In the genomic region with DNA sequence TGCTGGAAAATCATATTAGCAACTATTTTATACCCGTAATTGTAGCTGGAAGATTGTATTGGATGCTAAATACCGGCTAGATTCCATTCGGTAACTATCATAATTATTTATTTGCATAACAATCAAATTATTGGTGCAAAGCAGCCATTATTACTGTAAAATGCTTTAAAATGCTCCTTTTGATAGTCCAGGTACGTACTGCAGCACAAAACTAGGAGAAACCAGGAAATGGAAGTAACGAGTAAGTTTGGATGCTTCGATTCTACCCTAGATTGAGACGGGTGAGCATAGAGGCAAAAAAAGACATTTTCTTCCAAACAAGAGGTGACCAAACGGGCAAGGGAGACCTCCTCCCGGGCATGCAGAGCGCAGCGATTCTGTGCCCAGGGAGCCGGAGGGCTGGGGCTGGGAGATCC, we compare ENCODE assay signal across 8 cellular contexts. TPM values are rescaled to one million over a fixed set of nuclear protein-coding genes. Genes with fewer than 3 reads are reported as not detected.
DNase-seq lines count a peak whose midpoint lies in the region; ATAC-seq and TF ChIP-seq lines count a peak whose summit lies in the region.

No MANE protein-coding gene starts in this region.

- H3K9me2 ChIP-seq in HCT116 (ENCODE audit: insufficient read depth), result no peaks in the 10 kb centered on the region

- intact Hi-C loops in HCT116 (cut with micrococcal nuclease), result no loop called here
- intact Hi-C loops in heart left ventricle (cut with DNase I), result loop anchor here in 1 of 10 donors (5.0 to 10.0 kb wide), 2 partner anchors 65 to 178 kb away; a partner anchor contains a TSS
- intact Hi-C loops in gastrocnemius medialis (cut with DNase I; ENCODE audit: low total_unique reads), result loop anchor here (5.0 kb wide), 2 partner anchors 175 to 1250 kb away; a partner anchor contains a TSS

- TF ChIP-seq CTCF in HCT116 (IDR thresholded peaks at IDR 0.05 in 2 of 3, conservative IDR thresholded peaks at IDR 0.05 in 1 of 3; ENCODE audit: borderline replicate concordance in 1 of 3, insufficient read depth in 1 of 3, low read depth in 2 of 3, low read length in 2 of 3), result no peak
- TF ChIP-seq CTCF in VCaP (conservative IDR thresholded peaks at IDR 0.05), result no peak
- TF ChIP-seq CTCF in heart left ventricle (IDR thresholded peaks at IDR 0.05), result no peak
- no peak for TF ChIP-seq CTCF in gastrocnemius medialis (IDR thresholded peaks at IDR 0.05 in 4 of 5, conservative IDR thresholded peaks at IDR 0.05 in 1 of 5)

- peaks cover 21% of the 10 kb centered on the region for H3K4me1 ChIP-seq in CD4-positive, CD25-positive, alpha-beta regulatory T cell (ENCODE audit: control insufficient read depth, insufficient read depth, low read length, poor library complexity, severe bottlenecking)
- H3K4me1 ChIP-seq in HCT116 (ENCODE audit: control insufficient read depth in 1 of 2, insufficient read depth in 2 of 2, low read length in 2 of 2) (peaks cover 12 to 24% of the 10 kb centered on the region in 2 experiments), heart left ventricle (peaks cover 0 to 23% (median 16%) of the 10 kb centered on the region in 12 donors), gastrocnemius medialis (peaks cover 10 to 16% of the 10 kb centered on the region in 2 donors)

- POLR2A ChIA-PET in HCT116 (lab: Charles Lee), result interaction anchor here (0.7 to 1.3 kb wide), 7 partner anchors 9 to 1850 kb away, joined by 3 to 6 read pairs (median 3); no protein-coding TSS in a partner anchor

- H3K79me2 ChIP-seq in HCT116 (ENCODE audit: insufficient read depth, low read length), result peaks cover 44% of the 10 kb centered on the region

- no peaks in the 10 kb centered on the region for H3K36me3 ChIP-seq in CD4-positive, CD25-positive, alpha-beta regulatory T cell (ENCODE audit: control insufficient read depth, insufficient read depth, low read length)
- peaks cover 0 to 2% of the 10 kb centered on the region in 2 experiments; a peak in 1 of 4 replicates for H3K36me3 ChIP-seq in HCT116 (ENCODE audit: control insufficient read depth in 1 of 2, insufficient read depth in 2 of 2, low read length in 2 of 2)
- H3K36me3 ChIP-seq in heart left ventricle, result no peaks in the 10 kb centered on the region
- H3K36me3 ChIP-seq in gastrocnemius medialis, result no peaks in the 10 kb centered on the region

- H3K27me3 Mint-ChIP-seq in CD4-positive, CD25-positive, alpha-beta regulatory T cell, result peaks cover 12% of the 10 kb centered on the region

- no peaks in the 10 kb centered on the region for H3K27me3 ChIP-seq in CD4-positive, CD25-positive, alpha-beta regulatory T cell (ENCODE audit: control insufficient read depth, insufficient read depth, low read length)
- H3K27me3 ChIP-seq in HCT116 (ENCODE audit: insufficient read depth, low read length), result no peaks in the 10 kb centered on the region
- H3K27me3 ChIP-seq in heart left ventricle, result no peaks in the 10 kb centered on the region
- H3K27me3 ChIP-seq in gastrocnemius medialis, result no peaks in the 10 kb centered on the region

- BruUV-seq in HCT116 (replicated peaks; lab: Mats Ljungman, UMichigan), result TSS peak; percentile 84

- H3K4me3 Mint-ChIP-seq in CD4-positive, CD25-positive, alpha-beta regulatory T cell, result peak overlapping the region; percentile 96 to 99 (median 98)

- H4K20me1 ChIP-seq in HCT116 (ENCODE audit: insufficient read depth), result peaks cover 15% of the 10 kb centered on the region

- peak overlapping the region; percentile 80 to 98 (median 97) for H3K27ac Mint-ChIP-seq in CD4-positive, CD25-positive, alpha-beta regulatory T cell

- peak overlapping the region; percentile 93 for H3K4me3 ChIP-seq in CD4-positive, CD25-positive, alpha-beta regulatory T cell (ENCODE audit: low read depth, low read length)
- H3K4me3 ChIP-seq in HCT116 (replicated peaks in 1 of 2; ENCODE audit: low read depth in 1 of 2, low read length in 2 of 2), result peak overlapping the region; percentile 88 to 97
- peak overlapping the region; percentile 75 to 100 (median 92) for H3K4me3 ChIP-seq in heart left ventricle
- H3K4me3 ChIP-seq in gastrocnemius medialis, result peak overlapping the region; percentile 70 to 90 (median 80)

- peaks cover 0 to 2% (median 0%) of the 10 kb centered on the region in 7 donors for H3K9me3 Mint-ChIP-seq in CD4-positive, CD25-positive, alpha-beta regulatory T cell

- H3K4me2 ChIP-seq in HCT116 (ENCODE audit: low read length), result peak overlapping the region; percentile 85

- TF ChIP-seq POLR2A in HCT116 (IDR thresholded peaks at IDR 0.05; ENCODE audit: borderline replicate concordance, extremely low read depth, insufficient read depth, insufficient read length), result no peak
- TF ChIP-seq POLR2A in heart left ventricle (IDR thresholded peaks at IDR 0.05), result no peak
- no peak for TF ChIP-seq POLR2A in gastrocnemius medialis (IDR thresholded peaks at IDR 0.05)

- WGBS in heart left ventricle, 4 donors, result 5 to 7% (median 5%) methylated on average over 12 of the region's 12 CpGs

- CTCF ChIA-PET in HCT116 (lab: Charles Lee), result interaction anchor here (0.9 kb wide), 1 partner anchor 66 kb away, joined by 3 read pairs; no protein-coding TSS in a partner anchor

- RAD21 ChIA-PET in HCT116 (lab: Charles Lee; ENCODE audit: low non-redundant PET in 1 of 2, low total read pairs in 2 of 2, uncharacterized antibody in 2 of 2, unreplicated experiment in 2 of 2), result no interaction called here

- H3K36me3 Mint-ChIP-seq in CD4-positive, CD25-positive, alpha-beta regulatory T cell, result peaks cover 7% of the 10 kb centered on the region

- H2AFZ ChIP-seq in HCT116 (ENCODE audit: low read depth, low read length, poor library complexity, severe bottlenecking), result no peak overlapping the region

- peak in 1 of 3 donors; percentile 11 for DNase-seq in CD4-positive, CD25-positive, alpha-beta regulatory T cell
- no peak for DNase-seq in HCT116 (ENCODE audit: low read depth, low spot score)
- DNase-seq in heart left ventricle, result no peak
- DNase-seq in gastrocnemius medialis, result no peak
- no peak for DNase-seq in stimulated activated CD4-positive, alpha-beta T cell treated with anti-CD3 and anti-CD28 coated beads, Interleukin-12 subunit alpha, Interleukin-12 subunit beta, amount 100 ng/mL, for 4 hours
- no peak for DNase-seq in NCI-H524 (lab: John Stamatoyannopoulos, UW)

- TF ChIP-seq RAD21 in HCT116 (IDR thresholded peaks at IDR 0.05; ENCODE audit: low read depth), result no peak

- no peak for ATAC-seq in CD4-positive, CD25-positive, alpha-beta regulatory T cell (ENCODE audit: low read depth in 2 of 2)
- peak; percentile 60 for ATAC-seq in HCT116
- peak in 3 of 4 donors; percentile 40 to 67 (median 62) for ATAC-seq in heart left ventricle
- ATAC-seq in gastrocnemius medialis, result peak; percentile 40 to 51
- no peak for ATAC-seq in HG03108 (IDR thresholded peaks at IDR 0.05; ENCODE audit: unreplicated experiment)

- H3K27ac ChIP-seq in CD4-positive, CD25-positive, alpha-beta regulatory T cell (ENCODE audit: insufficient read depth, low read length, poor library complexity, severe bottlenecking), result peak overlapping the region; percentile 97
- H3K27ac ChIP-seq in HCT116 (ENCODE audit: low read depth, low read length), result peak overlapping the region; percentile 93
- peak overlapping the region; percentile 98 for H3K27ac ChIP-seq in VCaP
- H3K27ac ChIP-seq in heart left ventricle, result peak overlapping the region; percentile 90 to 100 (median 96)
- H3K27ac ChIP-seq in gastrocnemius medialis, result peak overlapping the region; percentile 88 to 97 (median 96)

- no peaks in the 10 kb centered on the region for H3K9me3 ChIP-seq in CD4-positive, CD25-positive, alpha-beta regulatory T cell (ENCODE audit: control insufficient read depth in 2 of 2, low read length in 2 of 2)
- H3K9me3 ChIP-seq in HCT116 (ENCODE audit: control insufficient read depth in 1 of 2, insufficient read depth in 1 of 2, low read depth in 1 of 2, low read length in 2 of 2) (no peaks in the 10 kb centered on the region), heart left ventricle (no peaks in the 10 kb centered on the region), gastrocnemius medialis (no peaks in the 10 kb centered on the region)

- peak overlapping the region; percentile 80 for H3K9ac ChIP-seq in HCT116 (ENCODE audit: low read length)

- in situ Hi-C loops in gastrocnemius medialis (cut with MboI; ENCODE audit: low sequenced_read_pairs in 4 of 4), result no loop called here

- H3K4me1 Mint-ChIP-seq in CD4-positive, CD25-positive, alpha-beta regulatory T cell, result peaks cover 13 to 29% (median 22%) of the 10 kb centered on the region in 4 donors

TF ChIP-seq in HCT116, 20 proteins besides CTCF, POLR2A, EP300 and RAD21:
- TF ChIP-seq TCF7L2 (IDR thresholded peaks at IDR 0.05; ENCODE audit: borderline replicate concordance, extremely low read depth, insufficient read depth, insufficient read length), result no peak
- TF ChIP-seq ZFX (IDR thresholded peaks at IDR 0.05), result no peak
- TF ChIP-seq, protein P1, sequence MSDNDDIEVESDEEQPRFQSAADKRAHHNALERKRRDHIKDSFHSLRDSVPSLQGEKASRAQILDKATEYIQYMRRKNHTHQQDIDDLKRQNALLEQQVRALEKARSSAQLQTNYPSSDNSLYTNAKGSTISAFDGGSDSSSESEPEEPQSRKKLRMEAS (IDR thresholded peaks at IDR 0.05), result no peak
- TF ChIP-seq EZH2phosphoT487 (IDR thresholded peaks at IDR 0.05; ENCODE audit: borderline replicate concordance), result no peak
TF ChIP-seq in HCT116: peak in this region for 0.

RNA-seq across cellular contexts. Expression of a gene that starts 0.5 kb away (rescaled TPM):
- 59.0 TPM for total RNA-seq in CD4-positive, CD25-positive, alpha-beta regulatory T cell
- polyA plus RNA-seq in CD4-positive, CD25-positive, alpha-beta regulatory T cell, result 10 to 100 TPM; 65.0 to 81.0 (median 75.1) TPM
- 101 TPM for total RNA-seq in HCT116 (2021; ENCODE audit: unreplicated experiment)
- 39.8 and 54.9 TPM in 2 replicates for polyA plus RNA-seq in HCT116 (2012)
- 10 to 100 TPM; 30.9 to 48.3 (median 33.2) TPM for total RNA-seq in heart left ventricle
- 10 to 100 TPM in 1 of 2 donors, 1 to 10 TPM in 1; 6.2 to 35.2 TPM for polyA plus RNA-seq in heart left ventricle
- total RNA-seq in gastrocnemius medialis, result 10 to 100 TPM; 42.0 to 68.4 (median 52.3) TPM

Comparison
In these comparisons a context has a peak if more than half of its experiments do, and no peak if none do; other contexts are left out.
1. ATAC-seq: peak in HCT116 (single experiment), heart left ventricle (3 of 4) and gastrocnemius medialis (2 of 2); none in CD4-positive, CD25-positive, alpha-beta regulatory T cell (0 of 2) and HG03108 (single experiment).
2. Peak in every context shown above with its lines, with median percentiles within 50 percentile points of each other: H3K27ac ChIP-seq and H3K4me3 ChIP-seq.